1 cellular context compared by ENCODE assay signal in the genomic region with DNA sequence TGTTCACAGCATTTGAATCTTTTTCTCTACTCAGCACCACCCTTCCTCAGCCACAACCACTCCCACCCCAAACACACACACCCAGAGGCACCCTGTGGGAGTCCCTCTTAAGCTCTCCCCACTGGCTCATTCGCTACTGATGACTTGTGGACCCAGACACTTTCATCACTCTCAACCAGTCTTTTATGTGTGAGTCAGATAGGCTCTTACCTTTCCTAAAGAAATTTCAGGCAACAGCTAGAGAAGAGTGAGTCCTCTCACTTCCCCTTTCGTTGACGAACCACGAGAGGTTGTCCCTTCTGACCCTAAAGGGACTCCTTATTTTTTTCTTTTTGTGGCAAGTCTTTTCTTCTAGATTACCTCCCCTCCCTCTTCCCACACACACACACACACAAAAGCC.
TF ChIP-seq lines count a peak whose summit lies in the region.

No MANE protein-coding gene starts in this region.

TF ChIP-seq in GM12878, 131 proteins besides CTCF, POLR2A, EP300 and RAD21 (continued from another document and continues in another):
- TF ChIP-seq, protein P1, sequence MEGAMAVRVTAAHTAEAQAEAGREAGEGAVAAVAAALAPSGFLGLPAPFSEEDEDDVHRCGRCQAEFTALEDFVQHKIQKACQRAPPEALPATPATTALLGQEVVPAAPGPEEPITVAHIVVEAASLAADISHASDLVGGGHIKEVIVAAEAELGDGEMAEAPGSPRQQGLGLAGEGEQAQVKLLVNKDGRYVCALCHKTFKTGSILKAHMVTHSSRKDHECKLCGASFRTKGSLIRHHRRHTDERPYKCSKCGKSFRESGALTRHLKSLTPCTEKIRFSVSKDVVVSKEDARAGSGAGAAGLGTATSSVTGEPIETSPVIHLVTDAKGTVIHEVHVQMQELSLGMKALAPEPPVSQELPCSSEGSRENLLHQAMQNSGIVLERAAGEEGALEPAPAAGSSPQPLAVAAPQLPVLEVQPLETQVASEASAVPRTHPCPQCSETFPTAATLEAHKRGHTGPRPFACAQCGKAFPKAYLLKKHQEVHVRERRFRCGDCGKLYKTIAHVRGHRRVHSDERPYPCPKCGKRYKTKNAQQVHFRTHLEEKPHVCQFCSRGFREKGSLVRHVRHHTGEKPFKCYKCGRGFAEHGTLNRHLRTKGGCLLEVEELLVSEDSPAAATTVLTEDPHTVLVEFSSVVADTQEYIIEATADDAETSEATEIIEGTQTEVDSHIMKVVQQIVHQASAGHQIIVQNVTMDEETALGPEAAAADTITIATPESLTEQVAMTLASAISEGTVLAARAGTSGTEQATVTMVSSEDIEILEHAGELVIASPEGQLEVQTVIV (IDR thresholded peaks at IDR 0.05; ENCODE audit: borderline replicate concordance, partially characterized antibody): no peak
- TF ChIP-seq ZNF384 (IDR thresholded peaks at IDR 0.05; ENCODE audit: borderline replicate concordance, low read depth, low read length) (peak; percentile 78), BRCA1 (IDR thresholded peaks at IDR 0.05; ENCODE audit: low read depth, low read length) (no peak), FOXM1 (IDR thresholded peaks at IDR 0.05; ENCODE audit: low read depth, low read length) (peak; percentile 55; the same call in 1 of the 2 replicates), IKZF2 (IDR thresholded peaks at IDR 0.05) (peak; percentile 94), KAT2A (conservative IDR thresholded peaks at IDR 0.05; ENCODE audit: control insufficient read depth, low read depth, low read length) (no peak), NR2C1 (IDR thresholded peaks at IDR 0.05) (no peak), WRNIP1 (IDR thresholded peaks at IDR 0.05; ENCODE audit: borderline replicate concordance, low read depth, low read length) (no peak), MTA3 (IDR thresholded peaks at IDR 0.05; ENCODE audit: borderline replicate concordance, low read length) (peak; percentile 81; the same call in 1 of the 2 replicates), SP1 (IDR thresholded peaks at IDR 0.05; ENCODE audit: low read depth, low read length) (no peak), ZNF622 (IDR thresholded peaks at IDR 0.05) (no peak), STAT1 (conservative IDR thresholded peaks at IDR 0.05) (no peak), FOS (IDR thresholded peaks at IDR 0.05; ENCODE audit: borderline replicate concordance, extremely low read depth, insufficient read length) (no peak), SUPT20H (IDR thresholded peaks at IDR 0.05; ENCODE audit: borderline replicate concordance, control insufficient read depth, low read depth, low read length) (no peak), CREB1 (IDR thresholded peaks at IDR 0.05; ENCODE audit: low read depth) (peak; percentile 69), KLF5 (IDR thresholded peaks at IDR 0.05; ENCODE audit: partially characterized antibody) (no peak), GATAD2B (conservative IDR thresholded peaks at IDR 0.05; ENCODE audit: low read depth) (0 out of 2 replicates have a peak, but pooled peaks have one; percentile 19), POLR2AphosphoS5 (IDR thresholded peaks at IDR 0.05; ENCODE audit: low read length) (no peak), ZBED1 (IDR thresholded peaks at IDR 0.05; ENCODE audit: borderline replicate concordance) (peak; percentile 74; the same call in 1 of the 2 replicates), IKZF1 (conservative IDR thresholded peaks at IDR 0.05) (peak; percentile 81), SIX5 (IDR thresholded peaks at IDR 0.05; ENCODE audit: low read depth, low read length, severe bottlenecking) (no peak), ZNF207 (IDR thresholded peaks at IDR 0.05; ENCODE audit: borderline replicate concordance) (no peak), MEF2B (IDR thresholded peaks at IDR 0.05; ENCODE audit: partially characterized antibody, poor library complexity, severe bottlenecking) (no peak), MTA2 (IDR thresholded peaks at IDR 0.05; ENCODE audit: low read depth) (peak; percentile 60; the same call in 1 of the 2 replicates), SIN3A (IDR thresholded peaks at IDR 0.05; ENCODE audit: low read depth, low read length) (no peak), CBX5 (IDR thresholded peaks at IDR 0.05; ENCODE audit: low read depth) (0 out of 2 replicates have a peak, but pooled peaks have one; percentile 51), SREBF2 (IDR thresholded peaks at IDR 0.05; ENCODE audit: low read length) (no peak), TCF3 (IDR thresholded peaks at IDR 0.05; ENCODE audit: borderline replicate concordance, insufficient read depth, low read depth, low read length) (no peak), ZNF217 (IDR thresholded peaks at IDR 0.05) (no peak), PML (IDR thresholded peaks at IDR 0.05; ENCODE audit: low read length) (peak; percentile 68), SRF (IDR thresholded peaks at IDR 0.05; ENCODE audit: low read depth in 2 of 2, low read length in 2 of 2) (no peak)
- TF ChIP-seq, protein P2, sequence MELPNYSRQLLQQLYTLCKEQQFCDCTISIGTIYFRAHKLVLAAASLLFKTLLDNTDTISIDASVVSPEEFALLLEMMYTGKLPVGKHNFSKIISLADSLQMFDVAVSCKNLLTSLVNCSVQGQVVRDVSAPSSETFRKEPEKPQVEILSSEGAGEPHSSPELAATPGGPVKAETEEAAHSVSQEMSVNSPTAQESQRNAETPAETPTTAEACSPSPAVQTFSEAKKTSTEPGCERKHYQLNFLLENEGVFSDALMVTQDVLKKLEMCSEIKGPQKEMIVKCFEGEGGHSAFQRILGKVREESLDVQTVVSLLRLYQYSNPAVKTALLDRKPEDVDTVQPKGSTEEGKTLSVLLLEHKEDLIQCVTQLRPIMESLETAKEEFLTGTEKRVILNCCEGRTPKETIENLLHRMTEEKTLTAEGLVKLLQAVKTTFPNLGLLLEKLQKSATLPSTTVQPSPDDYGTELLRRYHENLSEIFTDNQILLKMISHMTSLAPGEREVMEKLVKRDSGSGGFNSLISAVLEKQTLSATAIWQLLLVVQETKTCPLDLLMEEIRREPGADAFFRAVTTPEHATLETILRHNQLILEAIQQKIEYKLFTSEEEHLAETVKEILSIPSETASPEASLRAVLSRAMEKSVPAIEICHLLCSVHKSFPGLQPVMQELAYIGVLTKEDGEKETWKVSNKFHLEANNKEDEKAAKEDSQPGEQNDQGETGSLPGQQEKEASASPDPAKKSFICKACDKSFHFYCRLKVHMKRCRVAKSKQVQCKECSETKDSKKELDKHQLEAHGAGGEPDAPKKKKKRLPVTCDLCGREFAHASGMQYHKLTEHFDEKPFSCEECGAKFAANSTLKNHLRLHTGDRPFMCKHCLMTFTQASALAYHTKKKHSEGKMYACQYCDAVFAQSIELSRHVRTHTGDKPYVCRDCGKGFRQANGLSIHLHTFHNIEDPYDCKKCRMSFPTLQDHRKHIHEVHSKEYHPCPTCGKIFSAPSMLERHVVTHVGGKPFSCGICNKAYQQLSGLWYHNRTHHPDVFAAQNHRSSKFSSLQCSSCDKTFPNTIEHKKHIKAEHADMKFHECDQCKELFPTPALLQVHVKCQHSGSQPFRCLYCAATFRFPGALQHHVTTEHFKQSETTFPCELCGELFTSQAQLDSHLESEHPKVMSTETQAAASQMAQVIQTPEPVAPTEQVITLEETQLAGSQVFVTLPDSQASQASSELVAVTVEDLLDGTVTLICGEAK (IDR thresholded peaks at IDR 0.05; ENCODE audit: borderline replicate concordance): no peak
- TF ChIP-seq, protein P3, sequence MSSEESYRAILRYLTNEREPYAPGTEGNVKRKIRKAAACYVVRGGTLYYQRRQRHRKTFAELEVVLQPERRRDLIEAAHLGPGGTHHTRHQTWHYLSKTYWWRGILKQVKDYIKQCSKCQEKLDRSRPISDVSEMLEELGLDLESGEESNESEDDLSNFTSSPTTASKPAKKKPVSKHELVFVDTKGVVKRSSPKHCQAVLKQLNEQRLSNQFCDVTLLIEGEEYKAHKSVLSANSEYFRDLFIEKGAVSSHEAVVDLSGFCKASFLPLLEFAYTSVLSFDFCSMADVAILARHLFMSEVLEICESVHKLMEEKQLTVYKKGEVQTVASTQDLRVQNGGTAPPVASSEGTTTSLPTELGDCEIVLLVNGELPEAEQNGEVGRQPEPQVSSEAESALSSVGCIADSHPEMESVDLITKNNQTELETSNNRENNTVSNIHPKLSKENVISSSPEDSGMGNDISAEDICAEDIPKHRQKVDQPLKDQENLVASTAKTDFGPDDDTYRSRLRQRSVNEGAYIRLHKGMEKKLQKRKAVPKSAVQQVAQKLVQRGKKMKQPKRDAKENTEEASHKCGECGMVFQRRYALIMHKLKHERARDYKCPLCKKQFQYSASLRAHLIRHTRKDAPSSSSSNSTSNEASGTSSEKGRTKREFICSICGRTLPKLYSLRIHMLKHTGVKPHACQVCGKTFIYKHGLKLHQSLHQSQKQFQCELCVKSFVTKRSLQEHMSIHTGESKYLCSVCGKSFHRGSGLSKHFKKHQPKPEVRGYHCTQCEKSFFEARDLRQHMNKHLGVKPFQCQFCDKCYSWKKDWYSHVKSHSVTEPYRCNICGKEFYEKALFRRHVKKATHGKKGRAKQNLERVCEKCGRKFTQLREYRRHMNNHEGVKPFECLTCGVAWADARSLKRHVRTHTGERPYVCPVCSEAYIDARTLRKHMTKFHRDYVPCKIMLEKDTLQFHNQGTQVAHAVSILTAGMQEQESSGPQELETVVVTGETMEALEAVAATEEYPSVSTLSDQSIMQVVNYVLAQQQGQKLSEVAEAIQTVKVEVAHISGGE (CRISPR knock-in tag; IDR thresholded peaks at IDR 0.05): no peak
- TF ChIP-seq, protein P4, sequence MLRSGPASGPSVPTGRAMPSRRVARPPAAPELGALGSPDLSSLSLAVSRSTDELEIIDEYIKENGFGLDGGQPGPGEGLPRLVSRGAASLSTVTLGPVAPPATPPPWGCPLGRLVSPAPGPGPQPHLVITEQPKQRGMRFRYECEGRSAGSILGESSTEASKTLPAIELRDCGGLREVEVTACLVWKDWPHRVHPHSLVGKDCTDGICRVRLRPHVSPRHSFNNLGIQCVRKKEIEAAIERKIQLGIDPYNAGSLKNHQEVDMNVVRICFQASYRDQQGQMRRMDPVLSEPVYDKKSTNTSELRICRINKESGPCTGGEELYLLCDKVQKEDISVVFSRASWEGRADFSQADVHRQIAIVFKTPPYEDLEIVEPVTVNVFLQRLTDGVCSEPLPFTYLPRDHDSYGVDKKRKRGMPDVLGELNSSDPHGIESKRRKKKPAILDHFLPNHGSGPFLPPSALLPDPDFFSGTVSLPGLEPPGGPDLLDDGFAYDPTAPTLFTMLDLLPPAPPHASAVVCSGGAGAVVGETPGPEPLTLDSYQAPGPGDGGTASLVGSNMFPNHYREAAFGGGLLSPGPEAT (IDR thresholded peaks at IDR 0.05; ENCODE audit: low read depth): peak; percentile 82
- TF ChIP-seq, protein P5, sequence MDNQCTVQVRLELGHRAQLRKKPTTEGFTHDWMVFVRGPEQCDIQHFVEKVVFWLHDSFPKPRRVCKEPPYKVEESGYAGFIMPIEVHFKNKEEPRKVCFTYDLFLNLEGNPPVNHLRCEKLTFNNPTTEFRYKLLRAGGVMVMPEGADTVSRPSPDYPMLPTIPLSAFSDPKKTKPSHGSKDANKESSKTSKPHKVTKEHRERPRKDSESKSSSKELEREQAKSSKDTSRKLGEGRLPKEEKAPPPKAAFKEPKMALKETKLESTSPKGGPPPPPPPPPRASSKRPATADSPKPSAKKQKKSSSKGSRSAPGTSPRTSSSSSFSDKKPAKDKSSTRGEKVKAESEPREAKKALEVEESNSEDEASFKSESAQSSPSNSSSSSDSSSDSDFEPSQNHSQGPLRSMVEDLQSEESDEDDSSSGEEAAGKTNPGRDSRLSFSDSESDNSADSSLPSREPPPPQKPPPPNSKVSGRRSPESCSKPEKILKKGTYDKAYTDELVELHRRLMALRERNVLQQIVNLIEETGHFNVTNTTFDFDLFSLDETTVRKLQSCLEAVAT (IDR thresholded peaks at IDR 0.05): no peak
- TF ChIP-seq, protein P6, sequence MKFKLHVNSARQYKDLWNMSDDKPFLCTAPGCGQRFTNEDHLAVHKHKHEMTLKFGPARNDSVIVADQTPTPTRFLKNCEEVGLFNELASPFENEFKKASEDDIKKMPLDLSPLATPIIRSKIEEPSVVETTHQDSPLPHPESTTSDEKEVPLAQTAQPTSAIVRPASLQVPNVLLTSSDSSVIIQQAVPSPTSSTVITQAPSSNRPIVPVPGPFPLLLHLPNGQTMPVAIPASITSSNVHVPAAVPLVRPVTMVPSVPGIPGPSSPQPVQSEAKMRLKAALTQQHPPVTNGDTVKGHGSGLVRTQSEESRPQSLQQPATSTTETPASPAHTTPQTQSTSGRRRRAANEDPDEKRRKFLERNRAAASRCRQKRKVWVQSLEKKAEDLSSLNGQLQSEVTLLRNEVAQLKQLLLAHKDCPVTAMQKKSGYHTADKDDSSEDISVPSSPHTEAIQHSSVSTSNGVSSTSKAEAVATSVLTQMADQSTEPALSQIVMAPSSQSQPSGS (IDR thresholded peaks at IDR 0.05; ENCODE audit: low read length): peak; percentile 87
- TF ChIP-seq, protein P7, sequence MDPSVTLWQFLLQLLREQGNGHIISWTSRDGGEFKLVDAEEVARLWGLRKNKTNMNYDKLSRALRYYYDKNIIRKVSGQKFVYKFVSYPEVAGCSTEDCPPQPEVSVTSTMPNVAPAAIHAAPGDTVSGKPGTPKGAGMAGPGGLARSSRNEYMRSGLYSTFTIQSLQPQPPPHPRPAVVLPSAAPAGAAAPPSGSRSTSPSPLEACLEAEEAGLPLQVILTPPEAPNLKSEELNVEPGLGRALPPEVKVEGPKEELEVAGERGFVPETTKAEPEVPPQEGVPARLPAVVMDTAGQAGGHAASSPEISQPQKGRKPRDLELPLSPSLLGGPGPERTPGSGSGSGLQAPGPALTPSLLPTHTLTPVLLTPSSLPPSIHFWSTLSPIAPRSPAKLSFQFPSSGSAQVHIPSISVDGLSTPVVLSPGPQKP (IDR thresholded peaks at IDR 0.05; ENCODE audit: low read depth, low read length): no peak
- TF ChIP-seq, protein P8, sequence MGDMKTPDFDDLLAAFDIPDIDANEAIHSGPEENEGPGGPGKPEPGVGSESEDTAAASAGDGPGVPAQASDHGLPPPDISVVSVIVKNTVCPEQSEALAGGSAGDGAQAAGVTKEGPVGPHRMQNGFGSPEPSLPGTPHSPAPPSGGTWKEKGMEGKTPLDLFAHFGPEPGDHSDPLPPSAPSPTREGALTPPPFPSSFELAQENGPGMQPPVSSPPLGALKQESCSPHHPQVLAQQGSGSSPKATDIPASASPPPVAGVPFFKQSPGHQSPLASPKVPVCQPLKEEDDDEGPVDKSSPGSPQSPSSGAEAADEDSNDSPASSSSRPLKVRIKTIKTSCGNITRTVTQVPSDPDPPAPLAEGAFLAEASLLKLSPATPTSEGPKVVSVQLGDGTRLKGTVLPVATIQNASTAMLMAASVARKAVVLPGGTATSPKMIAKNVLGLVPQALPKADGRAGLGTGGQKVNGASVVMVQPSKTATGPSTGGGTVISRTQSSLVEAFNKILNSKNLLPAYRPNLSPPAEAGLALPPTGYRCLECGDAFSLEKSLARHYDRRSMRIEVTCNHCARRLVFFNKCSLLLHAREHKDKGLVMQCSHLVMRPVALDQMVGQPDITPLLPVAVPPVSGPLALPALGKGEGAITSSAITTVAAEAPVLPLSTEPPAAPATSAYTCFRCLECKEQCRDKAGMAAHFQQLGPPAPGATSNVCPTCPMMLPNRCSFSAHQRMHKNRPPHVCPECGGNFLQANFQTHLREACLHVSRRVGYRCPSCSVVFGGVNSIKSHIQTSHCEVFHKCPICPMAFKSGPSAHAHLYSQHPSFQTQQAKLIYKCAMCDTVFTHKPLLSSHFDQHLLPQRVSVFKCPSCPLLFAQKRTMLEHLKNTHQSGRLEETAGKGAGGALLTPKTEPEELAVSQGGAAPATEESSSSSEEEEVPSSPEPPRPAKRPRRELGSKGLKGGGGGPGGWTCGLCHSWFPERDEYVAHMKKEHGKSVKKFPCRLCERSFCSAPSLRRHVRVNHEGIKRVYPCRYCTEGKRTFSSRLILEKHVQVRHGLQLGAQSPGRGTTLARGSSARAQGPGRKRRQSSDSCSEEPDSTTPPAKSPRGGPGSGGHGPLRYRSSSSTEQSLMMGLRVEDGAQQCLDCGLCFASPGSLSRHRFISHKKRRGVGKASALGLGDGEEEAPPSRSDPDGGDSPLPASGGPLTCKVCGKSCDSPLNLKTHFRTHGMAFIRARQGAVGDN (IDR thresholded peaks at IDR 0.05): no peak
- TF ChIP-seq, protein P9, sequence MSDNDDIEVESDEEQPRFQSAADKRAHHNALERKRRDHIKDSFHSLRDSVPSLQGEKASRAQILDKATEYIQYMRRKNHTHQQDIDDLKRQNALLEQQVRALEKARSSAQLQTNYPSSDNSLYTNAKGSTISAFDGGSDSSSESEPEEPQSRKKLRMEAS (IDR thresholded peaks at IDR 0.05; ENCODE audit: low read depth, low read length): no peak
